27 cellular contexts compared by ENCODE assay signal in genomic region chr6:17632929-17633328, GRCh38. TPM values are rescaled to one million over a fixed set of nuclear protein-coding genes. Genes with fewer than 3 reads are reported as not detected.
A peak's percentile ranks its signal among the peaks of the same experiment; 100 is the strongest.
DNase-seq lines count a peak whose midpoint lies in the region; ATAC-seq, FAIRE-seq and TF ChIP-seq lines count a peak whose summit lies in the region.
"Had no signal": no experiment of that assay in that cellular context is flagged by ENCODE, and none has a peak within 500 bp of the region (broad histone marks: within the 10 kb centered on the region; RNA-seq: fewer than 3 reads in every experiment).

No MANE protein-coding gene starts in this region.

- POLR2A ChIA-PET in GM12878 (lab: Charles Lee) = interaction anchor here (1.0 kb wide), 1 partner anchor 9 kb away, joined by 3 read pairs; no protein-coding TSS in a partner anchor

- H3K4me1 ChIP-seq in GM12878 (ENCODE audit: control insufficient read depth, insufficient read depth, low read length) = peaks cover 12% of the 10 kb centered on the region; the same call in 1 of the 2 replicates
- H3K4me1 ChIP-seq in BE2C = no peaks in the 10 kb centered on the region
- H3K4me1 ChIP-seq: breast epithelium, neural progenitor cell had no signal

- RAD21 ChIA-PET in GM12878 (lab: Charles Lee; ENCODE audit: unreplicated experiment) = no interaction called here

- H3K9me3 ChIP-seq in T-helper 17 cell (ENCODE audit: control insufficient read depth, low read length, poor library complexity, severe bottlenecking) (no peaks in the 10 kb centered on the region), GM12878 (replicated peaks; ENCODE audit: control insufficient read depth, insufficient read depth, low read length) (no peaks in the 10 kb centered on the region), BE2C (no peaks in the 10 kb centered on the region)
- H3K9me3 ChIP-seq: breast epithelium, gastroesophageal sphincter had no signal

- H3K36me3 Mint-ChIP-seq in activated naive CD4-positive, alpha-beta T cell treated with anti-CD3 and anti-CD28 coated beads, Interleukin-2, amount 50 U/mL, for 24 hours = peaks cover 29% of the 10 kb centered on the region
- peaks cover 12% of the 10 kb centered on the region for H3K36me3 Mint-ChIP-seq in T-helper 17 cell (ENCODE audit: low read depth)
- peaks cover 47% of the 10 kb centered on the region for H3K36me3 Mint-ChIP-seq in type B pancreatic cell

- H3K4me1 Mint-ChIP-seq in activated naive CD4-positive, alpha-beta T cell treated with anti-CD3 and anti-CD28 coated beads, Interleukin-2, amount 50 U/mL, for 24 hours = peaks cover 60% of the 10 kb centered on the region
- H3K4me1 Mint-ChIP-seq in T-helper 17 cell (peaks cover 43% of the 10 kb centered on the region), type B pancreatic cell (ENCODE audit: unreplicated experiment) (no peaks in the 10 kb centered on the region)
- H3K4me1 Mint-ChIP-seq: neural progenitor cell had no signal

- peak overlapping the region; percentile 31 for H3K27ac Mint-ChIP-seq in activated naive CD4-positive, alpha-beta T cell treated with anti-CD3 and anti-CD28 coated beads, Interleukin-2, amount 50 U/mL, for 24 hours
- H3K27ac Mint-ChIP-seq in T-helper 17 cell (peak overlapping the region; percentile 54), type B pancreatic cell (peak overlapping the region; percentile 13)
- H3K27ac Mint-ChIP-seq: neural progenitor cell had no signal

- H3K27me3 ChIP-seq in GM12878 (replicated peaks in 1 of 2; ENCODE audit: control insufficient read depth in 2 of 2, insufficient read depth in 2 of 2, low read length in 1 of 2) = no peaks in the 10 kb centered on the region
- H3K27me3 ChIP-seq in BE2C = no peaks in the 10 kb centered on the region
- H3K27me3 ChIP-seq: breast epithelium, gastroesophageal sphincter, neural progenitor cell had no signal

- no peak overlapping the region for H3K4me2 ChIP-seq in GM12878 (ENCODE audit: control insufficient read depth, insufficient read depth)
- H3K4me2 ChIP-seq: neural progenitor cell had no signal

- WGBS in GM12878 (ENCODE audit: insufficient coverage, insufficient replicate concordance, low lambda C conversion rate, missing lambda C conversion rate) = 60% methylated on average over 1 of the region's 1 CpG

- no peak for ATAC-seq in T-helper 17 cell
- ATAC-seq in GM12878 = no peak
- no peak for ATAC-seq in GM21423 (IDR thresholded peaks at IDR 0.05; ENCODE audit: unreplicated experiment)
- ATAC-seq: gastroesophageal sphincter, HCT116, left ventricle myocardium superior had no signal

- no peak for DNase-seq in activated naive CD4-positive, alpha-beta T cell treated with anti-CD3 and anti-CD28 coated beads, Interleukin-2, amount 50 U/mL, for 16 hours
- DNase-seq in T-helper 17 cell = no peak
- DNase-seq in GM12878 (ENCODE audit: low read depth, low spot score) = no peak
- no peak for DNase-seq in type B pancreatic cell (ENCODE audit: extremely low spot score, unreplicated experiment)
- no peak for DNase-seq in H4 (ENCODE audit: low spot score)
- no peak for DNase-seq in BE2C
- DNase-seq: activated CD4-positive, alpha-beta T cell treated with anti-CD3 and anti-CD28 coated beads, Interleukin-2, amount 50 U/mL, for 48 hours; amniotic stem cell; hypothalamus; Karpas-422; left ventricle myocardium superior; NCI-H1092; NCI-H2029 treated with DMSO at 0.1 percent for 48 hours; NCI-H345; NCI-H82; Right ventricle myocardium superior had no signal

- H3K27me3 Mint-ChIP-seq in activated naive CD4-positive, alpha-beta T cell treated with anti-CD3 and anti-CD28 coated beads, Interleukin-2, amount 50 U/mL, for 24 hours = no peaks in the 10 kb centered on the region
- H3K27me3 Mint-ChIP-seq in T-helper 17 cell = no peaks in the 10 kb centered on the region
- H3K27me3 Mint-ChIP-seq in type B pancreatic cell = no peaks in the 10 kb centered on the region

- no peak overlapping the region for H3K4me3 ChIP-seq in GM12878
- H3K4me3 ChIP-seq in BE2C (ENCODE audit: low read depth, low read length) = no peak overlapping the region
- H3K4me3 ChIP-seq: breast epithelium, coronary artery, gastroesophageal sphincter, neural progenitor cell had no signal

- no peak for TF ChIP-seq POLR2A in GM12878 (IDR thresholded peaks at IDR 0.05; ENCODE audit: low read depth, low read length)

- H3K27ac ChIP-seq in GM12878 (ENCODE audit: control insufficient read depth, insufficient read depth) = no peak overlapping the region
- H3K27ac ChIP-seq: breast epithelium, C4-2B, coronary artery, gastroesophageal sphincter, neural progenitor cell had no signal

- no peak overlapping the region for H2AFZ ChIP-seq in GM12878 (ENCODE audit: control insufficient read depth, low read depth, low read length)
- H2AFZ ChIP-seq: neural progenitor cell had no signal

- H3K36me3 ChIP-seq in GM12878 (ENCODE audit: control insufficient read depth in 2 of 2, insufficient read depth in 2 of 2, low read length in 1 of 2) (peaks cover 8 to 29% of the 10 kb centered on the region in 2 experiments), BE2C (peaks cover 80% of the 10 kb centered on the region)
- H3K36me3 ChIP-seq: breast epithelium had no signal

- intact Hi-C loops in GM12878 (cut with micrococcal nuclease; ENCODE audit: unreplicated experiment) = no loop called here

- no peak for TF ChIP-seq CTCF in GM12878 (IDR thresholded peaks at IDR 0.05 in 2 of 3, conservative IDR thresholded peaks at IDR 0.05 in 1 of 3; ENCODE audit: control insufficient read depth in 2 of 3, extremely low read depth in 1 of 3, insufficient read depth in 1 of 3, low read depth in 3 of 3, low read length in 3 of 3)
- TF ChIP-seq CTCF in type B pancreatic cell (conservative IDR thresholded peaks at IDR 0.05) = no peak
- TF ChIP-seq CTCF in BE2C (IDR thresholded peaks at IDR 0.05; ENCODE audit: low read depth, low read length) = no peak

- no peak for TF ChIP-seq EP300 in GM12878 (IDR thresholded peaks at IDR 0.05; ENCODE audit: borderline replicate concordance in 1 of 2, control insufficient read depth in 1 of 2, low read depth in 2 of 2, low read length in 2 of 2)

- TSS peak; percentile 30 for BruUV-seq in GM12878 (replicated peaks; lab: Mats Ljungman, UMichigan)

- H3K9me3 Mint-ChIP-seq in activated naive CD4-positive, alpha-beta T cell treated with anti-CD3 and anti-CD28 coated beads, Interleukin-2, amount 50 U/mL, for 24 hours = no peaks in the 10 kb centered on the region
- no peaks in the 10 kb centered on the region for H3K9me3 Mint-ChIP-seq in type B pancreatic cell
- H3K9me3 Mint-ChIP-seq: neural progenitor cell had no signal

- SMC1A ChIA-PET in GM12878 (lab: Charles Lee; ENCODE audit: uncharacterized antibody, unreplicated experiment) = interaction anchor here (1.0 to 2.0 kb wide), 2 partner anchors 69 to 172 kb away, joined by 3 to 6 read pairs; no protein-coding TSS in a partner anchor

- FAIRE-seq in GM12878 (lab: Jason Lieb, UNC) = no peak
- FAIRE-seq: G401.6, islet of Langerhans, urothelium cell line had no signal

- H3K79me2 ChIP-seq in GM12878 (ENCODE audit: control insufficient read depth, insufficient read depth, low read length) = peaks cover 6% of the 10 kb centered on the region

- peak overlapping the region; percentile 2 for H3K4me3 Mint-ChIP-seq in activated naive CD4-positive, alpha-beta T cell treated with anti-CD3 and anti-CD28 coated beads, Interleukin-2, amount 50 U/mL, for 24 hours
- H3K4me3 Mint-ChIP-seq in T-helper 17 cell = no peak overlapping the region
- H3K4me3 Mint-ChIP-seq in type B pancreatic cell = no peak overlapping the region
- H3K4me3 Mint-ChIP-seq: neural progenitor cell had no signal

- CTCF ChIA-PET in GM12878 (lab: Yijun Ruan, JAX) = interaction anchor here (1.1 kb wide), 1 partner anchor 24 kb away, joined by 3 read pairs; no protein-coding TSS in a partner anchor

- in situ Hi-C loops in GM12878 (cut with MboI) = no loop called here

- H3K9ac ChIP-seq in GM12878 (ENCODE audit: control insufficient read depth, insufficient read depth, low read length) = no peak overlapping the region
- H3K9ac ChIP-seq: neural progenitor cell had no signal

- no peaks in the 10 kb centered on the region for H4K20me1 ChIP-seq in GM12878 (ENCODE audit: control insufficient read depth, insufficient read depth)

- TF ChIP-seq RAD21 in GM12878 (IDR thresholded peaks at IDR 0.05; ENCODE audit: insufficient read depth, low read depth, low read length) = no peak

TF ChIP-seq in GM12878, 131 proteins besides CTCF, POLR2A, EP300 and RAD21 (continues in another document):
- TF ChIP-seq USF2 (IDR thresholded peaks at IDR 0.05; ENCODE audit: borderline replicate concordance, low read depth, low read length) (no peak), EGR1 (IDR thresholded peaks at IDR 0.05; ENCODE audit: borderline replicate concordance in 1 of 2, low read depth in 2 of 2, low read length in 2 of 2) (no peak)

RNA-seq across cellular contexts. Expression of gene FAM8A1, which starts 32.8 kb away (rescaled TPM):
- 10 to 100 TPM; 13.0 to 15.8 TPM for total RNA-seq in T-helper 17 cell
- total RNA-seq in GM12878 (2013; cell fraction: nucleolus; rRNA removed) = 13.0 and 14.2 TPM in 2 replicates
- total RNA-seq in GM12878 (2014; rRNA removed) = 3.7 and 4.6 TPM in 2 replicates
- 4.1 and 4.3 TPM in 2 replicates for total RNA-seq in GM12878 (2014; rRNA removed; fragmentation: Illumina TruSeq; extraction: Trizol)
- 3.8 and 4.5 TPM in 2 replicates for total RNA-seq in GM12878 (2021)
- 1.9 TPM for polyA plus RNA-seq in GM12878 (2011; ENCODE audit: low read depth)
- 7.4 and 12.3 TPM in 2 replicates for polyA plus RNA-seq in GM12878 (2011; rRNA removed)
- 1.8 and 2.6 TPM in 2 replicates for polyA plus RNA-seq in GM12878 (2011; cell fraction: cytosol; rRNA removed)
- 5.3 and 7.2 TPM in 2 replicates for polyA plus RNA-seq in GM12878 (2011; cell fraction: nucleus; rRNA removed)
- polyA plus RNA-seq in GM12878 (2012) = 5.4 and 6.0 TPM in 2 replicates
- 3.9 and 6.2 TPM in 2 replicates for polyA plus RNA-seq in GM12878 (2014; fragmentation: Illumina TruSeq; extraction: Trizol)
- 1 to 10 TPM; 1.4 to 1.5 TPM for polyA plus RNA-seq in GM12878 (2014; fragmentation: Nextera tagmentation; extraction: Ambion mirVana)
- polyA plus RNA-seq in GM12878 (2014; rRNA removed) = 2.7 and 3.2 TPM in 2 replicates
- 1 to 10 TPM; 2.9 to 3.4 TPM for polyA plus RNA-seq in GM12878 (2016; fragmentation: Nextera tagmentation; extraction: Ambion mirVana)
- 1.7 and 2.9 TPM in 2 replicates for polyA minus RNA-seq in GM12878 (2011; rRNA and poly(A)+ RNA removed)
- 1.5 and 1.6 TPM in 2 replicates for polyA minus RNA-seq in GM12878 (2011; cell fraction: cytosol; rRNA and poly(A)+ RNA removed)
- polyA minus RNA-seq in GM12878 (2011; cell fraction: nucleus; rRNA and poly(A)+ RNA removed) = 2.7 and 3.8 TPM in 2 replicates
- total RNA-seq in type B pancreatic cell (ENCODE audit: low replicate concordance) = 18.4 and 21.2 TPM in 2 replicates
- total RNA-seq in H4 (2014; rRNA removed; shearing (Covaris generic)) = 5.5 and 7.1 TPM in 2 replicates
- 12.9 TPM for polyA plus RNA-seq in BE2C (2012; ENCODE audit: insufficient read depth, insufficient read length, low read depth)
